1 cellular context compared by ENCODE assay signal in genomic region chr6:166253277-166254229, GRCh38.
TF ChIP-seq lines count a peak whose summit lies in the region.

No MANE protein-coding gene starts in this region.

TF ChIP-seq in H1, 55 proteins besides CTCF, POLR2A, EP300 and RAD21 (continued from another document):
- TF ChIP-seq SIN3A (conservative IDR thresholded peaks at IDR 0.05 in 1 of 2, IDR thresholded peaks at IDR 0.05 in 1 of 2; ENCODE audit: low read depth in 1 of 2, low read length in 2 of 2), result 0 out of 4 replicates have a peak, but pooled peaks of 1 of the 2 experiments have one; percentile 0
- no peak for TF ChIP-seq CHD2 (IDR thresholded peaks at IDR 0.05; ENCODE audit: low read length)
- 0 out of 2 replicates have a peak, but pooled peaks have one; percentile 14 for TF ChIP-seq BACH1 (IDR thresholded peaks at IDR 0.05; ENCODE audit: low read length)
- TF ChIP-seq SRF (IDR thresholded peaks at IDR 0.05; ENCODE audit: low read depth, low read length), result no peak
- TF ChIP-seq E2F6 (IDR thresholded peaks at IDR 0.05), result no peak
- TF ChIP-seq CTBP2 (IDR thresholded peaks at IDR 0.05; ENCODE audit: borderline replicate concordance, insufficient read depth, insufficient read length, low read length), result no peak
- TF ChIP-seq HDAC2 (IDR thresholded peaks at IDR 0.05; ENCODE audit: borderline replicate concordance in 1 of 2, low read depth in 2 of 2, low read length in 2 of 2), result peak in 1 of 2 experiments; percentile 18; a peak in 1 of 4 replicates
